ENCODE assay signal across 22 cellular contexts in genomic region chr19:4256563-4256962, GRCh38. TPM values are rescaled to one million over a fixed set of nuclear protein-coding genes. Genes with fewer than 3 reads are reported as not detected.
DNase-seq lines count a peak whose midpoint lies in the region; ATAC-seq, FAIRE-seq and TF ChIP-seq lines count a peak whose summit lies in the region.
"Had no signal": no experiment of that assay in that cellular context is flagged by ENCODE, and none has a peak within 500 bp of the region (broad histone marks: within the 10 kb centered on the region; RNA-seq: fewer than 3 reads in every experiment).

No MANE protein-coding gene starts in this region.

- no peak overlapping the region for H2AFZ ChIP-seq in GM12878 (ENCODE audit: control insufficient read depth, low read depth, low read length)

- SMC1A ChIA-PET in GM12878 (lab: Charles Lee; ENCODE audit: uncharacterized antibody, unreplicated experiment) = no interaction called here

- DNase-seq in activated CD8-positive, alpha-beta T cell treated with anti-CD3 and anti-CD28 coated beads for 36 hours = peak; percentile 25
- no peak for DNase-seq in activated CD8-positive, alpha-beta T cell treated with anti-CD3 and anti-CD28 coated beads, Interleukin-2, amount 10 ng/mL, durations not matched to agents 7 days and 5 days
- no peak for DNase-seq in GM12878 (ENCODE audit: low read depth, low spot score)
- no peak for DNase-seq in stimulated activated effector memory CD8-positive, alpha-beta T cell treated with anti-CD3 and anti-CD28 coated beads, Interleukin-12 subunit alpha, Interleukin-12 subunit beta, amount 100 ng/mL, for 72 hours (ENCODE audit: low spot score in 2 of 2)
- DNase-seq in NCI-H1105 treated with DMSO at 0.1 percent for 48 hours (lab: John Stamatoyannopoulos, UW) = no peak
- no peak for DNase-seq in NCI-H1436 (lab: John Stamatoyannopoulos, UW)
- DNase-seq: activated naive CD8-positive, alpha-beta T cell treated with anti-CD3 and anti-CD28 coated beads for 36 hours; activated T-cell treated with anti-CD3 and anti-CD28 coated beads, Interleukin-2, amount 50 U/mL, for 1 hour; effector memory CD8-positive, alpha-beta T cell; foreskin fibroblast; left ventricle myocardium inferior; NCI-H2029 treated with DMSO at 0.1 percent for 48 hours; NCI-H526; pancreas had no signal

- no peak overlapping the region for H3K4me3 Mint-ChIP-seq in activated CD8-positive, alpha-beta T cell treated with anti-CD3 and anti-CD28 coated beads for 36 hours
- H3K4me3 Mint-ChIP-seq in activated CD8-positive, alpha-beta T cell treated with anti-CD3 and anti-CD28 coated beads, Interleukin-2, amount 10 ng/mL, durations not matched to agents 7 days and 5 days = no peak overlapping the region
- no peak overlapping the region for H3K4me3 Mint-ChIP-seq in stimulated activated effector memory CD8-positive, alpha-beta T cell treated with anti-CD3 and anti-CD28 coated beads, Interleukin-12 subunit alpha, Interleukin-12 subunit beta, amount 100 ng/mL, for 72 hours
- H3K4me3 Mint-ChIP-seq: activated naive CD8-positive, alpha-beta T cell treated with anti-CD3 and anti-CD28 coated beads for 36 hours; effector memory CD8-positive, alpha-beta T cell had no signal

- CTCF ChIA-PET in activated CD8-positive, alpha-beta T cell treated with anti-CD3 and anti-CD28 coated beads for 36 hours (lab: Charles Lee) = interaction anchor here (0.8 to 2.0 kb wide), 5 partner anchors 9 to 96 kb away, joined by 3 to 8 read pairs (median 5); partner anchors contain the start of gene YJU2
- CTCF ChIA-PET in activated CD8-positive, alpha-beta T cell treated with anti-CD3 and anti-CD28 coated beads, Interleukin-2, amount 10 ng/mL, durations not matched to agents 7 days and 5 days (lab: Charles Lee) = interaction anchor here (3.1 kb wide), 1 partner anchor 11 kb away, joined by 10 read pairs; no protein-coding TSS in a partner anchor
- CTCF ChIA-PET in GM12878 (lab: Yijun Ruan, JAX) = interaction anchor here (0.6 to 1.4 kb wide), 3 partner anchors 10 to 227 kb away, joined by 3 to 4 read pairs (median 4); no protein-coding TSS in a partner anchor

- H3K4me3 ChIP-seq in GM12878 = no peak overlapping the region
- H3K4me3 ChIP-seq: left ventricle myocardium inferior, pancreas, tibial nerve had no signal

- TF ChIP-seq EP300 in Ishikawa (IDR thresholded peaks at IDR 0.05; ENCODE audit: borderline replicate concordance) (no peak), GM12878 (IDR thresholded peaks at IDR 0.05; ENCODE audit: borderline replicate concordance in 1 of 2, control insufficient read depth in 1 of 2, low read depth in 2 of 2, low read length in 2 of 2) (no peak)

- TF ChIP-seq POLR2A in GM12878 (IDR thresholded peaks at IDR 0.05; ENCODE audit: low read depth, low read length) = no peak

- no peak overlapping the region for H3K4me2 ChIP-seq in GM12878 (ENCODE audit: control insufficient read depth, insufficient read depth)

- H3K27ac ChIP-seq in GM12878 (ENCODE audit: control insufficient read depth, insufficient read depth) = no peak overlapping the region
- H3K27ac ChIP-seq: left ventricle myocardium inferior, pancreas, RWPE1, tibial nerve had no signal

- no peak overlapping the region for H3K27ac Mint-ChIP-seq in activated CD8-positive, alpha-beta T cell treated with anti-CD3 and anti-CD28 coated beads for 36 hours
- H3K27ac Mint-ChIP-seq in activated CD8-positive, alpha-beta T cell treated with anti-CD3 and anti-CD28 coated beads, Interleukin-2, amount 10 ng/mL, durations not matched to agents 7 days and 5 days = no peak overlapping the region
- no peak overlapping the region for H3K27ac Mint-ChIP-seq in stimulated activated effector memory CD8-positive, alpha-beta T cell treated with anti-CD3 and anti-CD28 coated beads, Interleukin-12 subunit alpha, Interleukin-12 subunit beta, amount 100 ng/mL, for 72 hours
- H3K27ac Mint-ChIP-seq: activated naive CD8-positive, alpha-beta T cell treated with anti-CD3 and anti-CD28 coated beads for 36 hours; effector memory CD8-positive, alpha-beta T cell had no signal

- peaks cover 18 to 34% of the 10 kb centered on the region in 2 experiments for H3K36me3 ChIP-seq in GM12878 (ENCODE audit: control insufficient read depth in 2 of 2, insufficient read depth in 2 of 2, low read length in 1 of 2)

- H3K79me2 ChIP-seq in GM12878 (ENCODE audit: control insufficient read depth, insufficient read depth, low read length) = no peaks in the 10 kb centered on the region

- no peak for FAIRE-seq in GM12878 (lab: Jason Lieb, UNC)
- FAIRE-seq: bronchial epithelial cell, pancreas had no signal

- H3K4me1 Mint-ChIP-seq in activated CD8-positive, alpha-beta T cell treated with anti-CD3 and anti-CD28 coated beads for 36 hours (ENCODE audit: low read depth) = no peaks in the 10 kb centered on the region
- H3K4me1 Mint-ChIP-seq in activated CD8-positive, alpha-beta T cell treated with anti-CD3 and anti-CD28 coated beads, Interleukin-2, amount 10 ng/mL, durations not matched to agents 7 days and 5 days (ENCODE audit: low read depth) = peaks cover 5% of the 10 kb centered on the region
- no peaks in the 10 kb centered on the region for H3K4me1 Mint-ChIP-seq in stimulated activated effector memory CD8-positive, alpha-beta T cell treated with anti-CD3 and anti-CD28 coated beads, Interleukin-12 subunit alpha, Interleukin-12 subunit beta, amount 100 ng/mL, for 72 hours
- H3K4me1 Mint-ChIP-seq: activated naive CD8-positive, alpha-beta T cell treated with anti-CD3 and anti-CD28 coated beads for 36 hours had no signal

- no peaks in the 10 kb centered on the region for H3K27me3 ChIP-seq in GM12878 (replicated peaks in 1 of 2; ENCODE audit: control insufficient read depth in 2 of 2, insufficient read depth in 2 of 2, low read length in 1 of 2)
- H3K27me3 ChIP-seq: pancreas, tibial nerve had no signal

- BruUV-seq in GM12878 (replicated peaks; lab: Mats Ljungman, UMichigan) = no TSS peak

- TF ChIP-seq RAD21 in Ishikawa (IDR thresholded peaks at IDR 0.05; ENCODE audit: low read depth) = no peak
- no peak for TF ChIP-seq RAD21 in GM12878 (IDR thresholded peaks at IDR 0.05; ENCODE audit: insufficient read depth, low read depth, low read length)

- ATAC-seq in activated CD8-positive, alpha-beta T cell treated with anti-CD3 and anti-CD28 coated beads for 36 hours = peak; percentile 27
- no peak for ATAC-seq in activated CD8-positive, alpha-beta T cell treated with anti-CD3 and anti-CD28 coated beads, Interleukin-2, amount 10 ng/mL, durations not matched to agents 7 days and 5 days
- ATAC-seq in GM12878 (no peak), HG02678 (IDR thresholded peaks at IDR 0.05; ENCODE audit: unreplicated experiment) (no peak)
- peak; percentile 55 for ATAC-seq in stimulated activated effector memory CD8-positive, alpha-beta T cell treated with anti-CD3 and anti-CD28 coated beads, Interleukin-12 subunit alpha, Interleukin-12 subunit beta, amount 100 ng/mL, for 72 hours
- ATAC-seq: effector memory CD8-positive, alpha-beta T cell; pancreas had no signal

- 93% methylated on average over 4 of the region's 4 CpGs for WGBS in GM12878 (ENCODE audit: insufficient coverage, insufficient replicate concordance, low lambda C conversion rate, missing lambda C conversion rate)

- H3K9me3 ChIP-seq in GM12878 (replicated peaks; ENCODE audit: control insufficient read depth, insufficient read depth, low read length) = peaks cover 5% of the 10 kb centered on the region; the same call in 1 of the 3 replicates
- H3K9me3 ChIP-seq: pancreas had no signal

- intact Hi-C loops in activated CD8-positive, alpha-beta T cell treated with anti-CD3 and anti-CD28 coated beads for 36 hours (cut with micrococcal nuclease) = no loop called here
- intact Hi-C loops in GM12878 (cut with micrococcal nuclease; ENCODE audit: unreplicated experiment) = no loop called here

- H3K36me3 Mint-ChIP-seq in activated CD8-positive, alpha-beta T cell treated with anti-CD3 and anti-CD28 coated beads for 36 hours (ENCODE audit: low read depth) = peaks cover 55% of the 10 kb centered on the region
- peaks cover 55% of the 10 kb centered on the region for H3K36me3 Mint-ChIP-seq in activated CD8-positive, alpha-beta T cell treated with anti-CD3 and anti-CD28 coated beads, Interleukin-2, amount 10 ng/mL, durations not matched to agents 7 days and 5 days (ENCODE audit: low read depth)
- H3K36me3 Mint-ChIP-seq in stimulated activated effector memory CD8-positive, alpha-beta T cell treated with anti-CD3 and anti-CD28 coated beads, Interleukin-12 subunit alpha, Interleukin-12 subunit beta, amount 100 ng/mL, for 72 hours = peaks cover 100% of the 10 kb centered on the region

- RAD21 ChIA-PET in GM12878 (lab: Charles Lee; ENCODE audit: unreplicated experiment) = no interaction called here

- H3K9me3 Mint-ChIP-seq in activated CD8-positive, alpha-beta T cell treated with anti-CD3 and anti-CD28 coated beads for 36 hours = no peaks in the 10 kb centered on the region
- H3K9me3 Mint-ChIP-seq in activated CD8-positive, alpha-beta T cell treated with anti-CD3 and anti-CD28 coated beads, Interleukin-2, amount 10 ng/mL, durations not matched to agents 7 days and 5 days (ENCODE audit: insufficient read depth) = no peaks in the 10 kb centered on the region
- H3K9me3 Mint-ChIP-seq in stimulated activated effector memory CD8-positive, alpha-beta T cell treated with anti-CD3 and anti-CD28 coated beads, Interleukin-12 subunit alpha, Interleukin-12 subunit beta, amount 100 ng/mL, for 72 hours = no peaks in the 10 kb centered on the region
- H3K9me3 Mint-ChIP-seq: activated naive CD8-positive, alpha-beta T cell treated with anti-CD3 and anti-CD28 coated beads for 36 hours had no signal

- H3K9ac ChIP-seq in GM12878 (ENCODE audit: control insufficient read depth, insufficient read depth, low read length) = no peak overlapping the region

- in situ Hi-C loops in GM12878 (cut with MboI) = no loop called here

- H3K4me1 ChIP-seq in GM12878 (ENCODE audit: control insufficient read depth, insufficient read depth, low read length) = no peaks in the 10 kb centered on the region
- H3K4me1 ChIP-seq: left ventricle myocardium inferior, pancreas had no signal

- TF ChIP-seq CTCF in activated CD8-positive, alpha-beta T cell treated with anti-CD3 and anti-CD28 coated beads for 36 hours (IDR thresholded peaks at IDR 0.05) = no peak
- 0 out of 6 replicates have a peak, but pooled peaks of 1 of the 3 experiments have one; percentile 20 for TF ChIP-seq CTCF in GM12878 (IDR thresholded peaks at IDR 0.05 in 2 of 3, conservative IDR thresholded peaks at IDR 0.05 in 1 of 3; ENCODE audit: control insufficient read depth in 2 of 3, extremely low read depth in 1 of 3, insufficient read depth in 1 of 3, low read depth in 3 of 3, low read length in 3 of 3)

- H4K20me1 ChIP-seq in GM12878 (ENCODE audit: control insufficient read depth, insufficient read depth) = no peaks in the 10 kb centered on the region

- no peaks in the 10 kb centered on the region for H3K27me3 Mint-ChIP-seq in activated CD8-positive, alpha-beta T cell treated with anti-CD3 and anti-CD28 coated beads for 36 hours
- H3K27me3 Mint-ChIP-seq in activated CD8-positive, alpha-beta T cell treated with anti-CD3 and anti-CD28 coated beads, Interleukin-2, amount 10 ng/mL, durations not matched to agents 7 days and 5 days (ENCODE audit: low read depth) = no peaks in the 10 kb centered on the region
- H3K27me3 Mint-ChIP-seq: activated naive CD8-positive, alpha-beta T cell treated with anti-CD3 and anti-CD28 coated beads for 36 hours; effector memory CD8-positive, alpha-beta T cell had no signal

- POLR2A ChIA-PET in activated CD8-positive, alpha-beta T cell treated with anti-CD3 and anti-CD28 coated beads for 36 hours (lab: Charles Lee) = interaction anchor here (0.9 kb wide), 1 partner anchor 10 kb away, joined by 4 read pairs; no protein-coding TSS in a partner anchor
- POLR2A ChIA-PET in activated CD8-positive, alpha-beta T cell treated with anti-CD3 and anti-CD28 coated beads, Interleukin-2, amount 10 ng/mL, durations not matched to agents 7 days and 5 days (lab: Charles Lee) = no interaction called here
- POLR2A ChIA-PET in GM12878 (lab: Charles Lee) = no interaction called here

RNA-seq across cellular contexts. Expression of gene YJU2, which starts 9.7 kb away (rescaled TPM):
- total RNA-seq in activated CD8-positive, alpha-beta T cell treated with anti-CD3 and anti-CD28 coated beads for 36 hours = 10 to 100 TPM; 25.5 to 25.8 TPM
- 10 to 100 TPM; 24.8 to 26.1 TPM for total RNA-seq in activated CD8-positive, alpha-beta T cell treated with anti-CD3 and anti-CD28 coated beads, Interleukin-2, amount 10 ng/mL, durations not matched to agents 7 days and 5 days
- total RNA-seq in GM12878 (2013; cell fraction: nucleolus; rRNA removed) = 16.8 and 20.4 TPM in 2 replicates
- total RNA-seq in GM12878 (2014; rRNA removed) (36.8 and 38.2 TPM in 2 replicates), GM12878 (2014; rRNA removed; fragmentation: Illumina TruSeq; extraction: Trizol) (20.7 and 23.3 TPM in 2 replicates), GM12878 (2021) (29.1 and 30.0 TPM in 2 replicates)
- polyA plus RNA-seq in GM12878 (2011; ENCODE audit: low read depth) = 12.0 TPM
- polyA plus RNA-seq in GM12878 (2011; rRNA removed) (17.9 and 22.6 TPM in 2 replicates), GM12878 (2014; fragmentation: Illumina TruSeq; extraction: Trizol) (16.1 and 20.2 TPM in 2 replicates), GM12878 (2014; fragmentation: Nextera tagmentation; extraction: Ambion mirVana) (1 to 10 TPM in 1 of 2 experiments, under 1 TPM in 1; 0.26 to 1.9 TPM), GM12878 (2014; rRNA removed) (40.7 and 44.0 TPM in 2 replicates), GM12878 (2016; fragmentation: Nextera tagmentation; extraction: Ambion mirVana) (10 to 100 TPM; 24.2 to 27.1 TPM)
- polyA plus RNA-seq in GM12878 (2011; cell fraction: cytosol; rRNA removed) = 25.4 and 36.8 TPM in 2 replicates
- polyA plus RNA-seq in GM12878 (2011; cell fraction: nucleus; rRNA removed) = 26.4 and 37.0 TPM in 2 replicates
- 21.9 and 28.3 TPM in 2 replicates for polyA plus RNA-seq in GM12878 (2012)
- polyA minus RNA-seq in GM12878 (2011; rRNA and poly(A)+ RNA removed) = 12.2 and 22.3 TPM in 2 replicates
- 9.4 and 10.2 TPM in 2 replicates for polyA minus RNA-seq in GM12878 (2011; cell fraction: cytosol; rRNA and poly(A)+ RNA removed)
- 5.1 and 10.6 TPM in 2 replicates for polyA minus RNA-seq in GM12878 (2011; cell fraction: nucleus; rRNA and poly(A)+ RNA removed)

RNA-seq across cellular contexts. Expression of gene SHD, which starts 22.5 kb away (rescaled TPM):
- total RNA-seq in activated CD8-positive, alpha-beta T cell treated with anti-CD3 and anti-CD28 coated beads for 36 hours = not detected
- not detected for total RNA-seq in activated CD8-positive, alpha-beta T cell treated with anti-CD3 and anti-CD28 coated beads, Interleukin-2, amount 10 ng/mL, durations not matched to agents 7 days and 5 days
- not detected in 2 replicates for total RNA-seq in GM12878 (2013; cell fraction: nucleolus; rRNA removed)
- total RNA-seq in GM12878 (2014; rRNA removed) (not detected in 2 replicates), GM12878 (2014; rRNA removed; fragmentation: Illumina TruSeq; extraction: Trizol) (not detected in 2 replicates), GM12878 (2021) (not detected in 2 replicates)
- polyA plus RNA-seq in GM12878 (2011; ENCODE audit: low read depth) = not detected
- polyA plus RNA-seq in GM12878 (2011; rRNA removed) (not detected in 2 replicates), GM12878 (2014; fragmentation: Illumina TruSeq; extraction: Trizol) (not detected in 2 replicates), GM12878 (2014; fragmentation: Nextera tagmentation; extraction: Ambion mirVana) (not detected), GM12878 (2014; rRNA removed) (not detected in 2 replicates), GM12878 (2016; fragmentation: Nextera tagmentation; extraction: Ambion mirVana) (under 1 TPM in 1 of 2 experiments, not detected in 1; 0.09 TPM)
- not detected in 2 replicates for polyA plus RNA-seq in GM12878 (2011; cell fraction: cytosol; rRNA removed)
- not detected in 2 replicates for polyA plus RNA-seq in GM12878 (2011; cell fraction: nucleus; rRNA removed)
- polyA plus RNA-seq in GM12878 (2012) = not detected in 2 replicates
- not detected in 2 replicates for polyA minus RNA-seq in GM12878 (2011; rRNA and poly(A)+ RNA removed)
- not detected in 2 replicates for polyA minus RNA-seq in GM12878 (2011; cell fraction: cytosol; rRNA and poly(A)+ RNA removed)
- not detected in 2 replicates for polyA minus RNA-seq in GM12878 (2011; cell fraction: nucleus; rRNA and poly(A)+ RNA removed)
- total RNA-seq: activated naive CD8-positive, alpha-beta T cell treated with anti-CD3 and anti-CD28 coated beads for 36 hours; bronchial epithelial cell; G401; pancreas; T-helper 1 cell treated with Interleukin-12 subunit alpha and Interleukin-12 subunit beta and Interleukin-4 antibody, amounts not matched to agents 30 ng/mL and 1 ng/mL, for 36 hours; tibial nerve had no signal
- polyA plus RNA-seq: pancreas had no signal

RNA-seq across cellular contexts. Expression of gene EBI3, which starts 27.2 kb away (rescaled TPM):
- total RNA-seq in activated CD8-positive, alpha-beta T cell treated with anti-CD3 and anti-CD28 coated beads for 36 hours = 1 to 10 TPM; 7.2 to 7.3 TPM
- not detected for total RNA-seq in activated CD8-positive, alpha-beta T cell treated with anti-CD3 and anti-CD28 coated beads, Interleukin-2, amount 10 ng/mL, durations not matched to agents 7 days and 5 days
- total RNA-seq in GM12878 (2013; cell fraction: nucleolus; rRNA removed) = 450 and 530 TPM in 2 replicates
- total RNA-seq in GM12878 (2014; rRNA removed) (137 and 149 TPM in 2 replicates), GM12878 (2014; rRNA removed; fragmentation: Illumina TruSeq; extraction: Trizol) (61.0 and 68.2 TPM in 2 replicates), GM12878 (2021) (224 and 232 TPM in 2 replicates)
- polyA plus RNA-seq in GM12878 (2011; ENCODE audit: low read depth) = 92.7 TPM
- polyA plus RNA-seq in GM12878 (2011; rRNA removed) (140 and 276 TPM in 2 replicates), GM12878 (2014; fragmentation: Illumina TruSeq; extraction: Trizol) (13.5 and 47.7 TPM in 2 replicates), GM12878 (2014; fragmentation: Nextera tagmentation; extraction: Ambion mirVana) (10 to 100 TPM; 22.0 to 61.1 TPM), GM12878 (2014; rRNA removed) (257 and 266 TPM in 2 replicates), GM12878 (2016; fragmentation: Nextera tagmentation; extraction: Ambion mirVana) (100 to 1,000 TPM; 278 to 288 TPM)
- polyA plus RNA-seq in GM12878 (2011; cell fraction: cytosol; rRNA removed) = 391 and 446 TPM in 2 replicates
- polyA plus RNA-seq in GM12878 (2011; cell fraction: nucleus; rRNA removed) = 237 and 277 TPM in 2 replicates
- 176 and 238 TPM in 2 replicates for polyA plus RNA-seq in GM12878 (2012)
- 103 and 190 TPM in 2 replicates for polyA minus RNA-seq in GM12878 (2011; rRNA and poly(A)+ RNA removed)
- 139 and 168 TPM in 2 replicates for polyA minus RNA-seq in GM12878 (2011; cell fraction: cytosol; rRNA and poly(A)+ RNA removed)
- polyA minus RNA-seq in GM12878 (2011; cell fraction: nucleus; rRNA and poly(A)+ RNA removed) = 74.0 and 109 TPM in 2 replicates
- total RNA-seq: bronchial epithelial cell, skeletal muscle tissue had no signal

RNA-seq across cellular contexts. Expression of gene TMIGD2, which starts 45.6 kb away (rescaled TPM):
- total RNA-seq in activated CD8-positive, alpha-beta T cell treated with anti-CD3 and anti-CD28 coated beads for 36 hours = 10 to 100 TPM; 13.6 to 14.8 TPM
- total RNA-seq in activated CD8-positive, alpha-beta T cell treated with anti-CD3 and anti-CD28 coated beads, Interleukin-2, amount 10 ng/mL, durations not matched to agents 7 days and 5 days = 10 to 100 TPM; 35.9 to 39.5 TPM
- 0.31 TPM in 1 of 2 replicates, not detected in the other for total RNA-seq in GM12878 (2013; cell fraction: nucleolus; rRNA removed)
- 0.17 TPM in 1 of 2 replicates, not detected in the other for total RNA-seq in GM12878 (2014; rRNA removed)
- 0.13 TPM in 1 of 2 replicates, not detected in the other for total RNA-seq in GM12878 (2014; rRNA removed; fragmentation: Illumina TruSeq; extraction: Trizol)
- 0.16 TPM in 1 of 2 replicates, not detected in the other for total RNA-seq in GM12878 (2021)
- not detected for polyA plus RNA-seq in GM12878 (2011; ENCODE audit: low read depth)
- polyA plus RNA-seq in GM12878 (2011; rRNA removed) = not detected in 2 replicates
- not detected in 2 replicates for polyA plus RNA-seq in GM12878 (2011; cell fraction: cytosol; rRNA removed)
- polyA plus RNA-seq in GM12878 (2011; cell fraction: nucleus; rRNA removed) = not detected in 2 replicates
- polyA plus RNA-seq in GM12878 (2012) = 0.21 and 0.22 TPM in 2 replicates
- not detected in 2 replicates for polyA plus RNA-seq in GM12878 (2014; fragmentation: Illumina TruSeq; extraction: Trizol)
- not detected for polyA plus RNA-seq in GM12878 (2014; fragmentation: Nextera tagmentation; extraction: Ambion mirVana)
- polyA plus RNA-seq in GM12878 (2014; rRNA removed) = 0.09 TPM in 1 of 2 replicates, not detected in the other
- polyA plus RNA-seq in GM12878 (2016; fragmentation: Nextera tagmentation; extraction: Ambion mirVana) = under 1 TPM; 0.14 to 0.40 TPM
- not detected in 2 replicates for polyA minus RNA-seq in GM12878 (2011; rRNA and poly(A)+ RNA removed)
- not detected in 2 replicates for polyA minus RNA-seq in GM12878 (2011; cell fraction: cytosol; rRNA and poly(A)+ RNA removed)
- polyA minus RNA-seq in GM12878 (2011; cell fraction: nucleus; rRNA and poly(A)+ RNA removed) = not detected in 2 replicates
- total RNA-seq: bronchial epithelial cell, G401, left ventricle myocardium inferior had no signal
- polyA plus RNA-seq: pancreas had no signal

RNA-seq across cellular contexts. Expression of gene FSD1, which starts 47.8 kb away (rescaled TPM):
- total RNA-seq in activated CD8-positive, alpha-beta T cell treated with anti-CD3 and anti-CD28 coated beads for 36 hours = 10 to 100 TPM; 19.7 to 22.0 TPM
- 10 to 100 TPM; 26.7 to 27.7 TPM for total RNA-seq in activated CD8-positive, alpha-beta T cell treated with anti-CD3 and anti-CD28 coated beads, Interleukin-2, amount 10 ng/mL, durations not matched to agents 7 days and 5 days
- total RNA-seq in GM12878 (2013; cell fraction: nucleolus; rRNA removed) = 0.52 and 1.1 TPM in 2 replicates
- total RNA-seq in GM12878 (2014; rRNA removed) (4.0 and 4.1 TPM in 2 replicates), GM12878 (2014; rRNA removed; fragmentation: Illumina TruSeq; extraction: Trizol) (1.4 TPM in 2 replicates), GM12878 (2021) (4.3 and 4.9 TPM in 2 replicates)
- polyA plus RNA-seq in GM12878 (2011; ENCODE audit: low read depth) = 1.5 TPM
- polyA plus RNA-seq in GM12878 (2011; rRNA removed) (0.58 and 0.77 TPM in 2 replicates), GM12878 (2014; fragmentation: Illumina TruSeq; extraction: Trizol) (0.68 and 1.7 TPM in 2 replicates), GM12878 (2014; fragmentation: Nextera tagmentation; extraction: Ambion mirVana) (under 1 TPM in 1 of 2 experiments, not detected in 1; 0.15 TPM), GM12878 (2014; rRNA removed) (4.7 and 5.1 TPM in 2 replicates), GM12878 (2016; fragmentation: Nextera tagmentation; extraction: Ambion mirVana) (1 to 10 TPM; 4.0 to 4.2 TPM)
- polyA plus RNA-seq in GM12878 (2011; cell fraction: cytosol; rRNA removed) = 0.78 and 1.4 TPM in 2 replicates
- 2.8 and 3.2 TPM in 2 replicates for polyA plus RNA-seq in GM12878 (2011; cell fraction: nucleus; rRNA removed)
- 1.5 and 1.6 TPM in 2 replicates for polyA plus RNA-seq in GM12878 (2012)
- polyA minus RNA-seq in GM12878 (2011; rRNA and poly(A)+ RNA removed) = 1.3 and 1.8 TPM in 2 replicates
- polyA minus RNA-seq in GM12878 (2011; cell fraction: cytosol; rRNA and poly(A)+ RNA removed) = not detected in 2 replicates
- polyA minus RNA-seq in GM12878 (2011; cell fraction: nucleus; rRNA and poly(A)+ RNA removed) = 0.86 and 1.1 TPM in 2 replicates
- total RNA-seq: left ventricle myocardium inferior, skeletal muscle tissue had no signal

Comparison
In these comparisons a context has a peak if more than half of its experiments do, and no peak if none do; other contexts are left out.
1. ATAC-seq: peak in activated CD8-positive, alpha-beta T cell treated with anti-CD3 and anti-CD28 coated beads for 36 hours (single experiment) and stimulated activated effector memory CD8-positive, alpha-beta T cell treated with anti-CD3 and anti-CD28 coated beads, Interleukin-12 subunit alpha, Interleukin-12 subunit beta, amount 100 ng/mL, for 72 hours (single experiment); none in activated CD8-positive, alpha-beta T cell treated with anti-CD3 and anti-CD28 coated beads, Interleukin-2, amount 10 ng/mL, durations not matched to agents 7 days and 5 days (single experiment), GM12878 (single experiment) and HG02678 (single experiment).
2. RNA of gene EBI3, which starts 27.2 kb away (total RNA-seq): 61.0 to 530 TPM in GM12878; 7.2 to 7.3 TPM in activated CD8-positive, alpha-beta T cell treated with anti-CD3 and anti-CD28 coated beads for 36 hours and not detected in activated CD8-positive, alpha-beta T cell treated with anti-CD3 and anti-CD28 coated beads, Interleukin-2, amount 10 ng/mL, durations not matched to agents 7 days and 5 days; every median in the first group is over 4 times any median in the second.